8 cellular contexts compared by ENCODE assay signal in the genomic region with DNA sequence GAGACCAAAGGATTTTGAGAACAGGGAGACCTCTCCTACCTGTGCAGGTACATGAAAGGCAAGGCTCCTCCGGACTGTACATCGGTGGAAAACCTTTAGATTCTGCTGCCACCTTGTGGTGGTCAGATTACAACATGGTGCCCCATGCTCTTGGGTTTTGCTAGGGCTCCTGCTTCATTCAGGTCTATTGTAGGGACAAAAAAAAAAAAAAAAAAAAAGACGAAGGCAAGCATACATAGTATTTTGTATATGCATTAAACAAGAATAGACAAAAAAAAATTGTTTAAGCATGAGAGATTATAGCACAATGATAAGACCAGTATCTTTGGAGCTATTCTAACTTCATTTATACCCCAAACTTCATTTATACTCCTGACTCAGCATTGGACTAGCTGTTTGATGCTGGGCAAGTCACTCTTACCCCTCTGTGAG. TPM values are rescaled to one million over a fixed set of nuclear protein-coding genes. Genes with fewer than 3 reads are reported as not detected.
DNase-seq lines count a peak whose midpoint lies in the region; ATAC-seq and TF ChIP-seq lines count a peak whose summit lies in the region.

No MANE protein-coding gene starts in this region.

- no peaks in the 10 kb centered on the region for H3K9me3 Mint-ChIP-seq in activated naive CD4-positive, alpha-beta T cell treated with anti-CD3 and anti-CD28 coated beads, Interleukin-2, amount 10 ng/mL, durations not matched to agents 7 days and 5 days

- no peak for TF ChIP-seq POLR2A in heart left ventricle (IDR thresholded peaks at IDR 0.05)

- no peak overlapping the region for H3K4me3 ChIP-seq in heart left ventricle
- no peak overlapping the region for H3K4me3 ChIP-seq in retinal pigment epithelial cell (ENCODE audit: low read length)

- CTCF ChIA-PET in activated naive CD4-positive, alpha-beta T cell treated with anti-CD3 and anti-CD28 coated beads, Interleukin-2, amount 10 ng/mL, durations not matched to agents 7 days and 5 days (lab: Charles Lee), result interaction anchor here (0.6 to 2.0 kb wide), 8 partner anchors 23 to 276 kb away, joined by 3 to 16 read pairs (median 3); no protein-coding TSS in a partner anchor

- no peak overlapping the region for H3K4me3 Mint-ChIP-seq in activated naive CD4-positive, alpha-beta T cell treated with anti-CD3 and anti-CD28 coated beads, Interleukin-2, amount 10 ng/mL, durations not matched to agents 7 days and 5 days

- ATAC-seq in GM21367 (IDR thresholded peaks at IDR 0.05; ENCODE audit: unreplicated experiment) (peak; percentile 60), heart left ventricle (peak; percentile 55 to 75 (median 70))

- no peak overlapping the region for H3K27ac Mint-ChIP-seq in activated naive CD4-positive, alpha-beta T cell treated with anti-CD3 and anti-CD28 coated beads, Interleukin-2, amount 10 ng/mL, durations not matched to agents 7 days and 5 days

- peaks cover 0 to 12% (median 7%) of the 10 kb centered on the region in 12 donors for H3K4me1 ChIP-seq in heart left ventricle

- H3K36me3 ChIP-seq in heart left ventricle, result no peaks in the 10 kb centered on the region

- peaks cover 10% of the 10 kb centered on the region for H3K4me1 Mint-ChIP-seq in activated naive CD4-positive, alpha-beta T cell treated with anti-CD3 and anti-CD28 coated beads, Interleukin-2, amount 10 ng/mL, durations not matched to agents 7 days and 5 days

- peaks cover 0 to 27% (median 0%) of the 10 kb centered on the region in 9 donors for H3K27me3 ChIP-seq in heart left ventricle

- no peaks in the 10 kb centered on the region for H3K9me3 ChIP-seq in heart left ventricle

- H3K36me3 Mint-ChIP-seq in activated naive CD4-positive, alpha-beta T cell treated with anti-CD3 and anti-CD28 coated beads, Interleukin-2, amount 10 ng/mL, durations not matched to agents 7 days and 5 days, result no peaks in the 10 kb centered on the region

- WGBS in heart left ventricle, 4 donors, result 0 to 5% (median 3%) methylated on average over 3 of the region's 3 CpGs

- H3K27me3 Mint-ChIP-seq in activated naive CD4-positive, alpha-beta T cell treated with anti-CD3 and anti-CD28 coated beads, Interleukin-2, amount 10 ng/mL, durations not matched to agents 7 days and 5 days, result peaks cover 69% of the 10 kb centered on the region

- in situ Hi-C loops in Caki2 (cut with HindIII; ENCODE audit: low pct_unique_long_range_greater_than_20kb, low sequenced_read_pairs) (no loop called here), SK-MEL-5 (cut with HindIII; ENCODE audit: low pct_unique_long_range_greater_than_20kb, low sequenced_read_pairs) (no loop called here)

- TF ChIP-seq CTCF in heart left ventricle (IDR thresholded peaks at IDR 0.05) (peak; percentile 43 to 75 (median 62)), retinal pigment epithelial cell (conservative IDR thresholded peaks at IDR 0.05; ENCODE audit: low read depth, low read length) (peak; percentile 75)

- no peak overlapping the region for H3K27ac ChIP-seq in heart left ventricle

- peak; percentile 73 for DNase-seq in Caki2 (ENCODE audit: low read depth)
- peak; percentile 36 for DNase-seq in LHCN-M2 (ENCODE audit: low read depth)
- peak; percentile 88 for DNase-seq in SK-MEL-5 (ENCODE audit: low read depth, low spot score)
- DNase-seq in activated naive CD4-positive, alpha-beta T cell treated with anti-CD3 and anti-CD28 coated beads, Interleukin-2, amount 10 ng/mL, durations not matched to agents 7 days and 5 days, result peak; percentile 74
- peak in 4 of 5 donors; percentile 36 to 57 (median 41) for DNase-seq in heart left ventricle
- no peak for DNase-seq in retinal pigment epithelial cell (ENCODE audit: low read depth)
- no peak for DNase-seq in OCI-M2 (lab: John Stamatoyannopoulos, UW; ENCODE audit: unreplicated experiment)

- intact Hi-C loops in heart left ventricle (cut with DNase I), result loop anchor here in 8 of 10 donors (1.0 to 2.0 kb wide), 5 partner anchors 33 to 93 kb away; partner anchors contain the start of gene EXOC6B (in 1 of the 8)

RNA-seq across cellular contexts. Expression of gene SPR, which starts 27.4 kb away (rescaled TPM):
- 120 and 123 TPM in 2 replicates for total RNA-seq in Caki2 (2014; rRNA removed; shearing (Covaris generic); ENCODE audit: low replicate concordance)
- total RNA-seq in LHCN-M2 (2014; rRNA removed) (37.9 and 39.3 TPM in 2 replicates), heart left ventricle (10 to 100 TPM; 33.1 to 64.7 (median 39.4) TPM)
- 31.6 TPM for polyA plus RNA-seq in LHCN-M2 (2012)
- 191 and 200 TPM in 2 replicates for total RNA-seq in SK-MEL-5 (2014; rRNA removed; shearing (Covaris generic))
- polyA plus RNA-seq in SK-MEL-5 (2015; cell fraction: cytosol; rRNA removed), result 147 and 149 TPM in 2 replicates
- 21.2 and 25.9 TPM in 2 replicates for polyA plus RNA-seq in SK-MEL-5 (2015; cell fraction: nucleus; rRNA removed)
- 10 to 100 TPM; 24.3 to 51.6 TPM for polyA plus RNA-seq in heart left ventricle

RNA-seq across cellular contexts. Expression of gene EXOC6B, which starts 34.0 kb away (rescaled TPM):
- total RNA-seq in Caki2 (2014; rRNA removed; shearing (Covaris generic); ENCODE audit: low replicate concordance), result 18.5 and 19.6 TPM in 2 replicates
- total RNA-seq in LHCN-M2 (2014; rRNA removed) (10.1 and 16.7 TPM in 2 replicates), heart left ventricle (100 to 1,000 TPM in 8 of 9 donors, 10 to 100 TPM in 1; 74.9 to 192 (median 153) TPM)
- polyA plus RNA-seq in LHCN-M2 (2012), result 9.0 TPM
- total RNA-seq in SK-MEL-5 (2014; rRNA removed; shearing (Covaris generic)), result 20.0 and 21.8 TPM in 2 replicates
- 16.9 and 25.2 TPM in 2 replicates for polyA plus RNA-seq in SK-MEL-5 (2015; cell fraction: cytosol; rRNA removed)
- polyA plus RNA-seq in SK-MEL-5 (2015; cell fraction: nucleus; rRNA removed), result 20.0 and 29.5 TPM in 2 replicates
- polyA plus RNA-seq in heart left ventricle, result 10 to 100 TPM; 18.4 to 42.2 TPM

RNA-seq across cellular contexts. Expression of gene EMX1, which starts 57.5 kb away (rescaled TPM):
- 0.55 and 0.81 TPM in 2 replicates for total RNA-seq in Caki2 (2014; rRNA removed; shearing (Covaris generic); ENCODE audit: low replicate concordance)
- not detected in 2 replicates for total RNA-seq in LHCN-M2 (2014; rRNA removed)
- polyA plus RNA-seq in LHCN-M2 (2012), result not detected
- total RNA-seq in SK-MEL-5 (2014; rRNA removed; shearing (Covaris generic)), result not detected in 2 replicates
- 0.20 TPM in 1 of 2 replicates, not detected in the other for polyA plus RNA-seq in SK-MEL-5 (2015; cell fraction: cytosol; rRNA removed)
- polyA plus RNA-seq in SK-MEL-5 (2015; cell fraction: nucleus; rRNA removed), result not detected in 2 replicates
- total RNA-seq in heart left ventricle, result not detected
- not detected for polyA plus RNA-seq in heart left ventricle

Comparison
In these comparisons a context has a peak if more than half of its experiments do, and no peak if none do; other contexts are left out.
1. DNase-seq: peak in Caki2 (single experiment), LHCN-M2 (single experiment), SK-MEL-5 (single experiment), activated naive CD4-positive, alpha-beta T cell treated with anti-CD3 and anti-CD28 coated beads, Interleukin-2, amount 10 ng/mL, durations not matched to agents 7 days and 5 days (single experiment) and heart left ventricle (4 of 5); none in retinal pigment epithelial cell (single experiment) and OCI-M2 (single experiment).